Comparison of ENCODE assay signal across 10 cellular contexts in the genomic region with DNA sequence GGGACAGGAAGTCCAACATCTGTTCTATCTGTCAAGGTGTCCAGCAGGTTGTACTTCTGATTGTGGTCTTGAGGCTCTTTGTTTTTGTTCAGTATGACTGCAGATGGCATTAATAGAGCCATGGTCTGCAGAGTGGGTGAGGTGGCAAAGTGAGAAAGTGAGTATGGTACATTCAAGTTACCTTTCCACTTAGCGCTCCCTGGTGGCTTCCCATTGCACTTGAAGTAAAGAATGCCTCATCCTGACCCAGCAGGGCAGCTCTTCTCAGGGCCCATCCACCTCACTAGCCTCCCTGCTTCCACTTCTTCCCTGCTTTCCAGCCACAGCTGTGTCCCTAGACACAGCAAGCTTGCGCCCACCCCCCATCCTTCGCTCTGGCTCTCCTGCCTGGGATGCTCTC.
DNase-seq lines count a peak whose midpoint lies in the region; ATAC-seq and TF ChIP-seq lines count a peak whose summit lies in the region.
"Had no signal": no experiment of that assay in that cellular context is flagged by ENCODE, and none has a peak within 500 bp of the region (broad histone marks: within the 10 kb centered on the region; RNA-seq: fewer than 3 reads in every experiment).

No MANE protein-coding gene starts in this region.

- no peaks in the 10 kb centered on the region for H3F3A ChIP-seq in SU-DHL-6 (ENCODE audit: insufficient read depth)

- DNase-seq in cardiac muscle cell (ENCODE audit: low read depth in 1 of 2, low spot score in 1 of 2), result peak; percentile 12 to 68
- no peak for DNase-seq in Right ventricle myocardium inferior (ENCODE audit: missing footprints)
- peak; percentile 9 for DNase-seq in hepatic stellate cell (ENCODE audit: low spot score)
- no peak for DNase-seq in A172 (ENCODE audit: low spot score)
- DNase-seq in central memory CD4-positive, alpha-beta T cell, result no peak
- DNase-seq: effector CD8-positive, alpha-beta T cell had no signal

- no peak overlapping the region for H2AFZ ChIP-seq in SU-DHL-6 (ENCODE audit: low read depth, low read length, severe bottlenecking)

- H3K4me1 ChIP-seq in cardiac muscle cell (ENCODE audit: low read depth), result no peaks in the 10 kb centered on the region

- no peaks in the 10 kb centered on the region for H4K20me1 ChIP-seq in SU-DHL-6 (ENCODE audit: low read depth, low read length)

- H3K9me3 ChIP-seq in cardiac muscle cell (ENCODE audit: low read depth) (no peaks in the 10 kb centered on the region), SU-DHL-6 (ENCODE audit: insufficient read depth, low read length) (no peaks in the 10 kb centered on the region)

- ATAC-seq in Right ventricle myocardium inferior, result no peak
- ATAC-seq in HG03342 (IDR thresholded peaks at IDR 0.05; ENCODE audit: unreplicated experiment), result no peak
- no peak for ATAC-seq in HG02973 (IDR thresholded peaks at IDR 0.05; ENCODE audit: unreplicated experiment)

- H3K79me2 ChIP-seq in SU-DHL-6 (ENCODE audit: insufficient read depth, low read length), result no peaks in the 10 kb centered on the region

- H3K36me3 ChIP-seq in cardiac muscle cell, result no peaks in the 10 kb centered on the region
- H3K36me3 ChIP-seq in SU-DHL-6 (ENCODE audit: low read length), result no peaks in the 10 kb centered on the region

- intact Hi-C loops in Right ventricle myocardium inferior (cut with DNase I), result no loop called here

- H3K4me2 ChIP-seq in SU-DHL-6 (ENCODE audit: low read depth, low read length, poor library complexity, severe bottlenecking), result no peak overlapping the region

- H3K4me3 ChIP-seq in cardiac muscle cell (no peak overlapping the region), SU-DHL-6 (ENCODE audit: insufficient read depth, low read length, poor library complexity, severe bottlenecking) (no peak overlapping the region)
- H3K4me3 ChIP-seq: SK-N-MC had no signal

- H3K27ac ChIP-seq in cardiac muscle cell, result no peak overlapping the region
- no peak overlapping the region for H3K27ac ChIP-seq in SU-DHL-6 (ENCODE audit: low read depth, low read length)
- H3K27ac ChIP-seq: SK-N-MC had no signal

- H3K27me3 ChIP-seq in cardiac muscle cell (no peaks in the 10 kb centered on the region), SU-DHL-6 (ENCODE audit: low read length) (no peaks in the 10 kb centered on the region)

- H3K9ac ChIP-seq in SU-DHL-6 (ENCODE audit: low read length), result no peak overlapping the region

- TF ChIP-seq CTCF in cardiac muscle cell (IDR thresholded peaks at IDR 0.05; ENCODE audit: low read depth, low read length) (peak; percentile 14), SU-DHL-6 (IDR thresholded peaks at IDR 0.05; ENCODE audit: insufficient read depth, low read length, poor library complexity, severe bottlenecking) (peak; percentile 20)

- H3K9me2 ChIP-seq in SU-DHL-6 (replicated peaks; ENCODE audit: insufficient read depth, low read length), result no peaks in the 10 kb centered on the region

Comparison
In these comparisons a context has a peak if more than half of its experiments do, and no peak if none do; other contexts are left out.
1. DNase-seq: peak in cardiac muscle cell (2 of 2) and hepatic stellate cell (single experiment); none in Right ventricle myocardium inferior (single experiment), A172 (single experiment) and central memory CD4-positive, alpha-beta T cell (single experiment).